Comparison of ENCODE assay signal across 35 cellular contexts in genomic region chr11:22809893-22810292, GRCh38. TPM values are rescaled to one million over a fixed set of nuclear protein-coding genes. Genes with fewer than 3 reads are reported as not detected.
"Had no signal": no experiment of that assay in that cellular context is flagged by ENCODE, and none has a peak within 500 bp of the region (broad histone marks: within the 10 kb centered on the region; RNA-seq: fewer than 3 reads in every experiment).

No MANE protein-coding gene starts in this region.

- H3K27me3 ChIP-seq: neural progenitor cell, ovary, spleen, suprapubic skin, testis, tibial artery, transverse colon, upper lobe of right lung, uterus had no signal

- H2AFZ ChIP-seq: neural progenitor cell, parathyroid adenoma had no signal

- H3K79me2 ChIP-seq: parathyroid adenoma had no signal

- H3K36me3 Mint-ChIP-seq: neural progenitor cell; stimulated activated memory B cell treated with anti-CD40 and anti-IgM and Interleukin-4, amounts not matched to agents 10 μg/mL and 1 μg/mL and 100 μg/mL, for 72 hours had no signal

- H3K4me1 ChIP-seq: neural progenitor cell, parathyroid adenoma, testis, tibial artery, uterus had no signal

- H3K27me3 Mint-ChIP-seq: progenitor cell of endocrine pancreas; stimulated activated memory B cell treated with anti-CD40 and anti-IgM and Interleukin-4, amounts not matched to agents 10 μg/mL and 1 μg/mL and 100 μg/mL, for 72 hours; stimulated activated naive CD8-positive, alpha-beta T cell treated with anti-CD3 and anti-CD28 coated beads, Interleukin-15, amount 100 ng/mL, for 72 hours; type B pancreatic cell had no signal

- H3K27ac Mint-ChIP-seq: natural killer cell; nephron; neural progenitor cell; progenitor cell of endocrine pancreas; stimulated activated memory B cell treated with anti-CD40 and anti-IgM and Interleukin-4, amounts not matched to agents 10 μg/mL and 1 μg/mL and 100 μg/mL, for 72 hours; stimulated activated naive CD8-positive, alpha-beta T cell treated with anti-CD3 and anti-CD28 coated beads, Interleukin-15, amount 100 ng/mL, for 72 hours; type B pancreatic cell had no signal

- H3K4me3 ChIP-seq: neural progenitor cell, ovary, psoas muscle, skin epidermis, smooth muscle cell, spleen, suprapubic skin, testis, tibial artery, transverse colon, upper lobe of right lung, uterus had no signal

- H3K27ac ChIP-seq: neural progenitor cell, ovary, parathyroid adenoma, psoas muscle, skin epidermis, suprapubic skin, testis, tibial artery, upper lobe of right lung, uterus had no signal

- ATAC-seq: natural killer cell; psoas muscle; right cardiac atrium; sciatic nerve; stimulated activated memory B cell treated with anti-CD40 and anti-IgM and Interleukin-4, amounts not matched to agents 10 μg/mL and 1 μg/mL and 100 μg/mL, for 72 hours; stimulated activated naive CD8-positive, alpha-beta T cell treated with anti-CD3 and anti-CD28 coated beads, Interleukin-15, amount 100 ng/mL, for 72 hours; stimulated activated naive CD8-positive, alpha-beta T cell treated with anti-CD3 and anti-CD28 coated beads, Interleukin-15, Interleukin-2, amounts not matched to agents 100 U/mL and 50 U/mL, for 24 hours; upper lobe of right lung had no signal

- H3K4me3 Mint-ChIP-seq: natural killer cell; nephron; neural progenitor cell; stimulated activated memory B cell treated with anti-CD40 and anti-IgM and Interleukin-4, amounts not matched to agents 10 μg/mL and 1 μg/mL and 100 μg/mL, for 72 hours; stimulated activated naive CD8-positive, alpha-beta T cell treated with anti-CD3 and anti-CD28 coated beads, Interleukin-15, amount 100 ng/mL, for 72 hours; type B pancreatic cell had no signal

- H3K4me1 Mint-ChIP-seq: natural killer cell; nephron; neural progenitor cell; stimulated activated naive CD8-positive, alpha-beta T cell treated with anti-CD3 and anti-CD28 coated beads, Interleukin-15, amount 100 ng/mL, for 72 hours had no signal

- H3K9me3 ChIP-seq: ovary, psoas muscle, suprapubic skin, testis, tibial artery, transverse colon, upper lobe of right lung, uterus had no signal

- H3K9ac ChIP-seq: neural progenitor cell, parathyroid adenoma had no signal

- DNase-seq: natural killer cell; occipital lobe; ovary; posterior cingulate gyrus; psoas muscle; right cardiac atrium; spleen; stimulated activated CD4-positive, alpha-beta T cell treated with anti-CD3 and anti-CD28 coated beads, Interleukin-12 subunit alpha, Interleukin-12 subunit beta, amount 100 ng/mL, for 4 hours; stimulated activated CD4-positive, alpha-beta T cell treated with anti-CD3 and anti-CD28 coated beads, Interleukin-1b, Interleukin-23, amount 100 ng/mL, for 48 hours; stimulated activated CD4-positive, alpha-beta T cell treated with anti-CD3 and anti-CD28 coated beads, Interleukin-4, amount 100 ng/mL, for 1 hour; stimulated activated CD4-positive, alpha-beta T cell treated with anti-CD3 and anti-CD28 coated beads, Interleukin-4, amount 100 ng/mL, for 4 hours; stimulated activated CD8-positive, alpha-beta memory T cell treated with anti-CD3 and anti-CD28 coated beads, Interleukin-4, amount 100 ng/mL, for 48 hours; stimulated activated naive CD4-positive, alpha-beta T cell; stimulated activated naive CD8-positive, alpha-beta T cell treated with anti-CD3 and anti-CD28 coated beads, Interleukin-15, amount 100 ng/mL, for 72 hours; stimulated activated naive CD8-positive, alpha-beta T cell treated with anti-CD3 and anti-CD28 coated beads, Interleukin-15, Interleukin-2, amounts not matched to agents 100 U/mL and 50 U/mL, for 24 hours; substantia nigra; testis; tibial artery; transverse colon; upper lobe of right lung; uterus had no signal

- H3K4me2 ChIP-seq: neural progenitor cell, smooth muscle cell had no signal

- H3K36me3 ChIP-seq: neural progenitor cell, ovary, spleen, suprapubic skin, tibial artery, transverse colon, upper lobe of right lung, uterus had no signal

RNA-seq across cellular contexts. Expression of gene CCDC179, which starts 50.4 kb away (rescaled TPM):
- total RNA-seq: natural killer cell, occipital lobe, osteoblast, ovary, progenitor cell of endocrine pancreas, psoas muscle, renal cortical epithelial cell, right cardiac atrium, sciatic nerve, smooth muscle cell, spleen, suprapubic skin, transverse colon, upper lobe of right lung, urinary bladder, uterus had no signal
- polyA plus RNA-seq: neural cell, ovary, psoas muscle, right cardiac atrium, smooth muscle cell, spleen, urinary bladder had no signal
